ENCODE assay signal across 1 cellular context in the genomic region with DNA sequence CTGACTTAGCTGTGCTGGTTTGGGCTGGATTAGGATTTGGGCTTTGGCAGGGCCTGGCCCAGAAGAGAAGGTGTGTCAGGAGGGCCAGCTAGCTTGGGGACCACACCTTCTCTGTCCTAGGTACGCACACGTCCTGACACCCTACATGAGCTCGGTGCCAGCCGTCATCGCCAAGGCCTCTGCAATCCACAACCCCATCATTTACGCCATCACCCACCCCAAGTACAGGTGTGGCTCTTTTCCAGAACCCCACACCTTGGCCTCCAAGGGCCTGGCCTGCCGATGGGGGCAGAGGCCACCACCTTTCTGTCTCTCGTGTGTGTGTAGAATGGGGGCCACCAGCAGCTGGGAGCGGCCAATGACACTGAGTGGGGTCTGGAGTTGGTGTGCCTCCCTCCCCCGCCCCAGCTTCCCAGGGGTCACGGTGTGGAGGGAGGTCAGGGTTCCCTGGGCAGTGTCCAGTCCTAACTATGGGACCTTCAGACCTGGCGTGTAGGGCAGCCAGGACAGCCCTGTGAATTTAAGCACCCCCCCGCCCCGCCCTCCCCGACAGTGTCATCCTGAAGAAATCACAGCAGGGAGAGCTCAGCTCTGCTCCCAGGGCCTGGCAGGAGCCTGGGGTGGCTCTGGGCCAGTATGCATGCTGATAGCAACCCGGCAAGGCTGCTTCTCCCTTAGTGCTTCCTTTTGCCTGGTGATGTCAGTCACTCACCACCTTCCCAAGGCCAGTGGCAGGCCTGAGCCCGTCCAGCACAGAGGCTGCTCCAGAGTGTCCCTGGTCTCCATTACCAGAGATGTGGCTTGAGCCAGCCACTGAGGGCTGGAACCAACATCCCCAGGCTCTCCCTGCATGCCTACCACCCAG.
TF ChIP-seq lines count a peak whose summit lies in the region.

No MANE protein-coding gene starts in this region.

TF ChIP-seq in HEK293, 187 proteins besides CTCF, POLR2A, EP300 and RAD21 (continued from another document):
- TF ChIP-seq, protein P1, sequence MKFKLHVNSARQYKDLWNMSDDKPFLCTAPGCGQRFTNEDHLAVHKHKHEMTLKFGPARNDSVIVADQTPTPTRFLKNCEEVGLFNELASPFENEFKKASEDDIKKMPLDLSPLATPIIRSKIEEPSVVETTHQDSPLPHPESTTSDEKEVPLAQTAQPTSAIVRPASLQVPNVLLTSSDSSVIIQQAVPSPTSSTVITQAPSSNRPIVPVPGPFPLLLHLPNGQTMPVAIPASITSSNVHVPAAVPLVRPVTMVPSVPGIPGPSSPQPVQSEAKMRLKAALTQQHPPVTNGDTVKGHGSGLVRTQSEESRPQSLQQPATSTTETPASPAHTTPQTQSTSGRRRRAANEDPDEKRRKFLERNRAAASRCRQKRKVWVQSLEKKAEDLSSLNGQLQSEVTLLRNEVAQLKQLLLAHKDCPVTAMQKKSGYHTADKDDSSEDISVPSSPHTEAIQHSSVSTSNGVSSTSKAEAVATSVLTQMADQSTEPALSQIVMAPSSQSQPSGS (tag by site-specific recombination; IDR thresholded peaks at IDR 0.05; ENCODE audit: low read depth), result no peak
- no peak for TF ChIP-seq ZNF18 (tag by site-specific recombination; IDR thresholded peaks at IDR 0.05)
- no peak for TF ChIP-seq ZXDB (tag by site-specific recombination; IDR thresholded peaks at IDR 0.05)
- TF ChIP-seq ZNF549 (tag by site-specific recombination; IDR thresholded peaks at IDR 0.05), result no peak
- no peak for TF ChIP-seq ZNF768 (tag by site-specific recombination; IDR thresholded peaks at IDR 0.05)
- no peak for TF ChIP-seq ZNF785 (tag by site-specific recombination; IDR thresholded peaks at IDR 0.05)
- no peak for TF ChIP-seq WT1 (tag by site-specific recombination; IDR thresholded peaks at IDR 0.05)
- TF ChIP-seq GLIS2 (tag by site-specific recombination; IDR thresholded peaks at IDR 0.05), result 0 out of 2 replicates have a peak, but pooled peaks have one; percentile 24
- TF ChIP-seq MEIS1 (CRISPR knock-in tag; IDR thresholded peaks at IDR 0.05; ENCODE audit: borderline replicate concordance), result no peak
- TF ChIP-seq ZNF792 (tag by site-specific recombination; IDR thresholded peaks at IDR 0.05), result no peak
- TF ChIP-seq ZBTB1 (tag by site-specific recombination; IDR thresholded peaks at IDR 0.05), result no peak
- no peak for TF ChIP-seq ZNF843 (tag by site-specific recombination; IDR thresholded peaks at IDR 0.05)
- TF ChIP-seq ZIC2 (tag by site-specific recombination; IDR thresholded peaks at IDR 0.05), result peak; percentile 70; the same call in 1 of the 2 replicates
- TF ChIP-seq, protein P2, sequence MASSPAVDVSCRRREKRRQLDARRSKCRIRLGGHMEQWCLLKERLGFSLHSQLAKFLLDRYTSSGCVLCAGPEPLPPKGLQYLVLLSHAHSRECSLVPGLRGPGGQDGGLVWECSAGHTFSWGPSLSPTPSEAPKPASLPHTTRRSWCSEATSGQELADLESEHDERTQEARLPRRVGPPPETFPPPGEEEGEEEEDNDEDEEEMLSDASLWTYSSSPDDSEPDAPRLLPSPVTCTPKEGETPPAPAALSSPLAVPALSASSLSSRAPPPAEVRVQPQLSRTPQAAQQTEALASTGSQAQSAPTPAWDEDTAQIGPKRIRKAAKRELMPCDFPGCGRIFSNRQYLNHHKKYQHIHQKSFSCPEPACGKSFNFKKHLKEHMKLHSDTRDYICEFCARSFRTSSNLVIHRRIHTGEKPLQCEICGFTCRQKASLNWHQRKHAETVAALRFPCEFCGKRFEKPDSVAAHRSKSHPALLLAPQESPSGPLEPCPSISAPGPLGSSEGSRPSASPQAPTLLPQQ (tag by site-specific recombination; IDR thresholded peaks at IDR 0.05), result no peak
- TF ChIP-seq, protein P3, sequence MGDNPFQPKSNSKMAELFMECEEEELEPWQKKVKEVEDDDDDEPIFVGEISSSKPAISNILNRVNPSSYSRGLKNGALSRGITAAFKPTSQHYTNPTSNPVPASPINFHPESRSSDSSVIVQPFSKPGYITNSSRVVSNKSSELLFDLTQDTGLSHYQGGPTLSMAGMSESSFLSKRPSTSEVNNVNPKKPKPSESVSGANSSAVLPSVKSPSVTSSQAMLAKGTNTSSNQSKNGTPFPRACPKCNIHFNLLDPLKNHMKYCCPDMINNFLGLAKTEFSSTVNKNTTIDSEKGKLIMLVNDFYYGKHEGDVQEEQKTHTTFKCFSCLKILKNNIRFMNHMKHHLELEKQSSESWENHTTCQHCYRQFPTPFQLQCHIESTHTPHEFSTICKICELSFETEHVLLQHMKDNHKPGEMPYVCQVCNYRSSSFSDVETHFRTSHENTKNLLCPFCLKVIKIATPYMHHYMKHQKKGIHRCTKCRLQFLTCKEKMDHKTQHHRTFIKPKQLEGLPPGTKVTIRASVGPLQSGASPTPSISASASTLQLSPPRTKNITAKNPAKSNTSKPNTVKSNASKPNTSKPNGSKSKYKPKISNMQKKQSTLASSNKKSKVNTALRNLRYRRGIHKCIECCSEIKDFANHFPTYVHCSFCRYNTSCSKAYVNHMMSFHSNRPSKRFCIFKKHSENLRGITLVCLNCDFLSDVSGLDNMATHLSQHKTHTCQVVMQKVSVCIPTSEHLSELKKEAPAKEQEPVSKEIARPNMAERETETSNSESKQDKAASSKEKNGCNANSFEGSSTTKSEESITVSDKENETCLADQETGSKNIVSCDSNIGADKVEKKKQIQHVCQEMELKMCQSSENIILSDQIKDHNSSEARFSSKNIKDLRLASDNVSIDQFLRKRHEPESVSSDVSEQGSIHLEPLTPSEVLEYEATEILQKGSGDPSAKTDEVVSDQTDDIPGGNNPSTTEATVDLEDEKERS (tag by site-specific recombination; IDR thresholded peaks at IDR 0.05), result no peak
- TF ChIP-seq ZNF660 (tag by site-specific recombination; IDR thresholded peaks at IDR 0.05), result no peak
